Comparison of ENCODE assay signal across 17 cellular contexts in genomic region chr4:163540448-163540847, GRCh38.
"Had no signal": no experiment of that assay in that cellular context is flagged by ENCODE, and none has a peak within 500 bp of the region (broad histone marks: within the 10 kb centered on the region; RNA-seq: fewer than 3 reads in every experiment).

No MANE protein-coding gene starts in this region.

- H3K27ac ChIP-seq: testis, uterus, WERI-Rb-1 had no signal

- H3K4me3 ChIP-seq: spleen, testis, uterus had no signal

- H3K36me3 ChIP-seq: uterus, WERI-Rb-1 had no signal

- H3K4me1 Mint-ChIP-seq: stimulated activated naive CD8-positive, alpha-beta T cell treated with anti-CD3 and anti-CD28 coated beads, Interleukin-15, amount 100 ng/mL, for 72 hours had no signal

- H3K27ac Mint-ChIP-seq: activated CD8-positive, alpha-beta T cell treated with anti-CD3 and anti-CD28 coated beads, Interleukin-2, amount 10 ng/mL, durations not matched to agents 7 days and 5 days had no signal

- H3K9me3 Mint-ChIP-seq: stimulated activated naive CD8-positive, alpha-beta T cell treated with anti-CD3 and anti-CD28 coated beads, Interleukin-15, amount 100 ng/mL, for 72 hours had no signal

- ATAC-seq: activated CD8-positive, alpha-beta T cell treated with anti-CD3 and anti-CD28 coated beads, Interleukin-2, amount 10 ng/mL, durations not matched to agents 7 days and 5 days; right cardiac atrium; stimulated activated naive CD8-positive, alpha-beta T cell treated with anti-CD3 and anti-CD28 coated beads, Interleukin-15, amount 100 ng/mL, for 72 hours had no signal

- H3K9me3 ChIP-seq: spleen, testis, uterus had no signal

- H3K27me3 Mint-ChIP-seq: stimulated activated naive CD8-positive, alpha-beta T cell treated with anti-CD3 and anti-CD28 coated beads, Interleukin-15, amount 100 ng/mL, for 72 hours had no signal

- H3K4me1 ChIP-seq: testis, uterus had no signal

- DNase-seq: activated CD4-positive, alpha-beta T cell treated with anti-CD3 and anti-CD28 coated beads for 48 hours; activated CD8-positive, alpha-beta memory T cell treated with anti-CD3 and anti-CD28 coated beads, Interleukin-2, amount 50 U/mL, for 48 hours; activated CD8-positive, alpha-beta T cell treated with anti-CD3 and anti-CD28 coated beads, Interleukin-2, amount 10 ng/mL, durations not matched to agents 7 days and 5 days; activated naive CD4-positive, alpha-beta T cell; central memory CD4-positive, alpha-beta T cell; cortex of kidney; effector CD8-positive, alpha-beta T cell; hippocampal formation; midbrain; posterior cingulate gyrus; right cardiac atrium; spleen; stimulated activated naive CD8-positive, alpha-beta T cell treated with anti-CD3 and anti-CD28 coated beads, Interleukin-15, amount 100 ng/mL, for 72 hours; T-helper 1 cell; testis; uterus; WERI-Rb-1 had no signal

- H3K27me3 ChIP-seq: spleen, testis, uterus had no signal

- H3K4me3 Mint-ChIP-seq: activated CD8-positive, alpha-beta T cell treated with anti-CD3 and anti-CD28 coated beads, Interleukin-2, amount 10 ng/mL, durations not matched to agents 7 days and 5 days; stimulated activated naive CD8-positive, alpha-beta T cell treated with anti-CD3 and anti-CD28 coated beads, Interleukin-15, amount 100 ng/mL, for 72 hours had no signal
